In genomic region chr1:181104042-181104789, GRCh38 we compare ENCODE assay signal across 8 cellular contexts. TPM values are rescaled to one million over a fixed set of nuclear protein-coding genes. Genes with fewer than 3 reads are reported as not detected.
A peak's percentile ranks its signal among the peaks of the same experiment; 100 is the strongest.
DNase-seq lines count a peak whose midpoint lies in the region; ATAC-seq and TF ChIP-seq lines count a peak whose summit lies in the region.

No MANE protein-coding gene starts in this region.

- H3K36me3 ChIP-seq in GM23248 (ENCODE audit: low read depth) (no peaks in the 10 kb centered on the region), prostate gland (no peaks in the 10 kb centered on the region)

- H3K27ac ChIP-seq in AG04450 (ENCODE audit: low read depth, low read length) (peak overlapping the region; percentile 68), GM23248 (peak overlapping the region; percentile 44), foreskin keratinocyte (peak overlapping the region; percentile 99), prostate gland (peak overlapping the region; percentile 76 to 87)

- peaks cover 2% of the 10 kb centered on the region for H3K36me3 Mint-ChIP-seq in T-helper 17 cell (ENCODE audit: low read depth)

- H3K79me2 ChIP-seq in GM23248 (ENCODE audit: insufficient read depth) = peaks cover 19% of the 10 kb centered on the region; the same call in 1 of the 2 replicates

- DNase-seq in AG04450 (ENCODE audit: low read depth, low spot score) (no peak), GM23248 (no peak), T-helper 17 cell (no peak), foreskin keratinocyte (no peak), prostate gland (ENCODE audit: low spot score) (no peak), NCI-H2227 (lab: John Stamatoyannopoulos, UW; ENCODE audit: unreplicated experiment) (no peak), DMS53 treated with DMSO at 0.1 percent for 48 hours (lab: John Stamatoyannopoulos, UW; ENCODE audit: unreplicated experiment) (no peak), activated gamma-delta T cell treated with Interleukin-2 at 50 U/mL for 16 hours (no peak)

- intact Hi-C loops in prostate gland (cut with DNase I) = no loop called here

- WGBS in GM23248 (ENCODE audit: low coverage in 1 of 2, low lambda C conversion rate in 2 of 2, missing lambda C conversion rate in 2 of 2), 2 experiments = 32 to 35% methylated on average over 17 of the region's 17 CpGs
- WGBS in prostate gland = 23% methylated on average over 17 of the region's 17 CpGs

- H3K4me1 Mint-ChIP-seq in T-helper 17 cell = peaks cover 52% of the 10 kb centered on the region

- no peak for TF ChIP-seq POLR2A in prostate gland (IDR thresholded peaks at IDR 0.05)

- ATAC-seq in T-helper 17 cell (no peak), foreskin keratinocyte (peak; percentile 5)

- in situ Hi-C loops in GM23248 (cut with MboI) = no loop called here

- CTCF ChIA-PET in AG04450 (lab: Charles Lee) = interaction anchor here (0.7 to 3.6 kb wide), 2 partner anchors 34 to 39 kb away, joined by 3 to 29 read pairs; no protein-coding TSS in a partner anchor

- peak overlapping the region; percentile 96 for H3K9ac ChIP-seq in GM23248

- no peaks in the 10 kb centered on the region for H3K27me3 ChIP-seq in AG04450 (ENCODE audit: control insufficient read depth, insufficient read depth, low read length)
- H3K27me3 ChIP-seq in GM23248 (replicated peaks; ENCODE audit: insufficient read depth) = no peaks in the 10 kb centered on the region
- no peaks in the 10 kb centered on the region for H3K27me3 ChIP-seq in foreskin keratinocyte
- H3K27me3 ChIP-seq in prostate gland (replicated peaks; ENCODE audit: insufficient read depth) = no peaks in the 10 kb centered on the region

- H3K4me2 ChIP-seq in GM23248 (ENCODE audit: unreplicated experiment) = peak overlapping the region; percentile 93

- no peaks in the 10 kb centered on the region for H4K20me1 ChIP-seq in GM23248 (ENCODE audit: insufficient read depth)

- no peak for TF ChIP-seq CTCF in AG04450 (IDR thresholded peaks at IDR 0.05; ENCODE audit: low read depth, low read length)
- TF ChIP-seq CTCF in foreskin keratinocyte (conservative IDR thresholded peaks at IDR 0.05) = no peak
- peak in 1 of 4 experiments; percentile 23 for TF ChIP-seq CTCF in prostate gland (IDR thresholded peaks at IDR 0.05)

- H3K4me3 Mint-ChIP-seq in T-helper 17 cell = peak overlapping the region; percentile 90

- H3K9me2 ChIP-seq in GM23248 (ENCODE audit: insufficient read depth) = no peaks in the 10 kb centered on the region

- peaks cover 48% of the 10 kb centered on the region for H3F3A ChIP-seq in GM23248 (ENCODE audit: insufficient read depth)

- peak overlapping the region; percentile 95 for H3K27ac Mint-ChIP-seq in T-helper 17 cell

- POLR2A ChIA-PET in AG04450 (lab: Yijun Ruan, JAX) = interaction anchor here (0.5 to 5.3 kb wide), 8 partner anchors 7 to 81 kb away, joined by 3 to 80 read pairs (median 16); partner anchors contain the start of gene IER5

- H3K4me3 ChIP-seq in AG04450 (ENCODE audit: low read depth, low read length) (peak overlapping the region; percentile 70), GM23248 (peak overlapping the region; percentile 97), prostate gland (peak overlapping the region; percentile 68 to 76)

- H3K4me1 ChIP-seq in GM23248 (ENCODE audit: insufficient read depth) (peaks cover 48% of the 10 kb centered on the region), foreskin keratinocyte (peaks cover 49% of the 10 kb centered on the region), prostate gland (replicated peaks) (peaks cover 2% of the 10 kb centered on the region)

- peak overlapping the region; percentile 83 for H2AFZ ChIP-seq in GM23248

- peaks cover 4% of the 10 kb centered on the region for H3K27me3 Mint-ChIP-seq in T-helper 17 cell

- H3K9me3 ChIP-seq in AG04450 (ENCODE audit: control insufficient read depth, insufficient read depth, low read length) = no peaks in the 10 kb centered on the region; the same call in 1 of the 2 replicates
- H3K9me3 ChIP-seq in GM23248 (ENCODE audit: low read depth) = no peaks in the 10 kb centered on the region
- no peaks in the 10 kb centered on the region for H3K9me3 ChIP-seq in T-helper 17 cell (ENCODE audit: control insufficient read depth, low read length, poor library complexity, severe bottlenecking)
- no peaks in the 10 kb centered on the region for H3K9me3 ChIP-seq in prostate gland

RNA-seq across cellular contexts. Expression of gene IER5, which starts 15.7 kb away (rescaled TPM):
- polyA plus RNA-seq in AG04450 (2011; rRNA removed) = 20.4 and 20.7 TPM in 2 replicates
- 26.6 and 31.9 TPM in 2 replicates for polyA minus RNA-seq in AG04450 (2011; rRNA and poly(A)+ RNA removed)
- 33.6 and 38.5 TPM in 2 replicates for total RNA-seq in GM23248 (2014; rRNA removed; shearing (Covaris generic))
- polyA plus RNA-seq in GM23248 (2016; fragmentation: Nextera tagmentation; extraction: Ambion mirVana) = 8.1 and 10.8 TPM in 2 replicates
- total RNA-seq in T-helper 17 cell = 100 to 1,000 TPM; 123 to 145 TPM
- total RNA-seq in foreskin keratinocyte = 39.4 and 46.5 TPM in 2 replicates
- 36.5 and 39.7 TPM in 2 replicates for polyA plus RNA-seq in foreskin keratinocyte
- total RNA-seq in prostate gland = 10 to 100 TPM; 10.3 to 14.3 TPM

Comparison
In these comparisons a context has a peak if more than half of its experiments do, and no peak if none do; other contexts are left out.
1. H3K27ac ChIP-seq: peak in every context shown above with its lines; median percentile 99 in foreskin keratinocyte; 82 in prostate gland; 68 in AG04450; 44 in GM23248.